ENCODE assay signal across 20 cellular contexts in the genomic region with DNA sequence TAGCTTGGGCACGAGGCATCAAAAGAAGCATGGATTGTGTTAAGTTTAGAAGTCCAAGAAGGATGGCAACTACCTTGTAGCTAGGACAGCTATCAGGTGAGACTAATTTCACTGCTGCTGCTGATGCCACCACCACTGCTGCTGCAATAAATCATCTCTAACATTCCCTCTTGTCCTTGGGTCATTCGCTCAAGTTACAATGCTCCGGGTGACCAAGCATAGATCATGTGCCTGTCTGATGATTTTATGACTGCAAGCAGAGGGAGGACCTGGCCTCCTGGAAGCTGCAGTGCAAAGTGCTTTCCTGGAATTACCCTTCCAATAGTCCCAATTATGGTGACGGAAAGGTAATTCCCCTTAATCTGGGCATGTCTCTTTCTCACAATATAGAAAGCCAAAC.
"Had no signal": no experiment of that assay in that cellular context is flagged by ENCODE, and none has a peak within 500 bp of the region (broad histone marks: within the 10 kb centered on the region; RNA-seq: fewer than 3 reads in every experiment).

No MANE protein-coding gene starts in this region.

- H3K4me1 ChIP-seq: spleen had no signal

- DNase-seq: activated CD4-positive, alpha-beta T cell treated with anti-CD3 and anti-CD28 coated beads, Interleukin-2, amount 50 U/mL, for 48 hours; activated naive CD4-positive, alpha-beta T cell; activated T-cell treated with anti-CD3 and anti-CD28 coated beads for 4 hours; caudate nucleus; endodermal cell; foreskin fibroblast; glutamatergic neuron; hypothalamus; naive thymus-derived CD4-positive, alpha-beta T cell; ovary; sigmoid colon; spleen; stimulated activated CD4-positive, alpha-beta T cell treated with anti-CD3 and anti-CD28 coated beads, Interleukin-4, amount 100 ng/mL, for 4 hours; WERI-Rb-1 had no signal

- H3K27me3 Mint-ChIP-seq: activated T-helper 17 cell treated with anti-CD3 and anti-CD28 coated beads, Interleukin-2, amount 50 U/mL, for 72 hours; brain; memory B cell; naive thymus-derived CD4-positive, alpha-beta T cell; stimulated activated memory B cell treated with anti-CD40 and anti-IgM and Interleukin-4, amounts not matched to agents 10 μg/mL and 1 μg/mL and 100 μg/mL, for 72 hours had no signal

- H3K9me3 ChIP-seq: ovary, sigmoid colon, thoracic aorta had no signal

- H3K4me1 Mint-ChIP-seq: activated T-helper 17 cell treated with anti-CD3 and anti-CD28 coated beads, Interleukin-2, amount 50 U/mL, for 72 hours; memory B cell; naive thymus-derived CD4-positive, alpha-beta T cell; stimulated activated memory B cell treated with anti-CD40 and anti-IgM and Interleukin-4, amounts not matched to agents 10 μg/mL and 1 μg/mL and 100 μg/mL, for 72 hours had no signal

- H3K27ac Mint-ChIP-seq: activated T-helper 17 cell treated with anti-CD3 and anti-CD28 coated beads, Interleukin-2, amount 50 U/mL, for 72 hours; endodermal cell; memory B cell; naive thymus-derived CD4-positive, alpha-beta T cell; stimulated activated memory B cell treated with anti-CD40 and anti-IgM and Interleukin-4, amounts not matched to agents 10 μg/mL and 1 μg/mL and 100 μg/mL, for 72 hours had no signal

- ATAC-seq: activated T-helper 17 cell treated with anti-CD3 and anti-CD28 coated beads, Interleukin-2, amount 50 U/mL, for 72 hours; naive thymus-derived CD4-positive, alpha-beta T cell; stimulated activated memory B cell treated with anti-CD40 and anti-IgM and Interleukin-4, amounts not matched to agents 10 μg/mL and 1 μg/mL and 100 μg/mL, for 72 hours had no signal

- H3K27ac ChIP-seq: epithelial cell of prostate, ovary, sigmoid colon, spleen, thoracic aorta, WERI-Rb-1 had no signal

- H3K4me3 ChIP-seq: ovary, sigmoid colon, spleen, thoracic aorta had no signal

- H3K27me3 ChIP-seq: ovary, sigmoid colon, spleen had no signal

- H3K36me3 Mint-ChIP-seq: brain; memory B cell; naive thymus-derived CD4-positive, alpha-beta T cell; stimulated activated memory B cell treated with anti-CD40 and anti-IgM and Interleukin-4, amounts not matched to agents 10 μg/mL and 1 μg/mL and 100 μg/mL, for 72 hours had no signal

- H3K4me3 Mint-ChIP-seq: activated T-helper 17 cell treated with anti-CD3 and anti-CD28 coated beads, Interleukin-2, amount 50 U/mL, for 72 hours; brain; endodermal cell; memory B cell; naive thymus-derived CD4-positive, alpha-beta T cell; stimulated activated memory B cell treated with anti-CD40 and anti-IgM and Interleukin-4, amounts not matched to agents 10 μg/mL and 1 μg/mL and 100 μg/mL, for 72 hours had no signal

- H3K36me3 ChIP-seq: ovary, sigmoid colon, spleen, thoracic aorta, WERI-Rb-1 had no signal
